ENCODE assay signal across 12 cellular contexts in the genomic region with DNA sequence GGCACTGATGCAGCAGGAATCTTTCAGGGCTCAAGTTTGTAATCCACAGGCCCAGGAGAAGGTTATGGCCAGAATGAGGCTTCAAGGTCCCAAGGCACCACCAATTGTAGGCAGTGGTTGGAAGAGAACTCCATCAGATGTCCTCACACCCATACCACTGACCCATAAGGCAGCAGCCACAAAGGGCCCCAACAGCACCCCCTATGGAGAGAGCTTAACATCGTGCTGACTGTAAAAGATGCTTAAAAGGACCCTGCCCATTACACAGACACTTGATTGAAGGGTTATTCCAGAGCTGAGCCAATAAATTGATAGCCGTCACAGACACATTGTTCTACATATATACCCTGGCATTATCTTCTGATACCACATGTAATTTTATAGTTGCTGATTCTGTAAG.
DNase-seq lines count a peak whose midpoint lies in the region; ATAC-seq and TF ChIP-seq lines count a peak whose summit lies in the region.
"Had no signal": no experiment of that assay in that cellular context is flagged by ENCODE, and none has a peak within 500 bp of the region (broad histone marks: within the 10 kb centered on the region; RNA-seq: fewer than 3 reads in every experiment).

No MANE protein-coding gene starts in this region.

- H3K4me1 ChIP-seq in PC-3 (ENCODE audit: insufficient read depth, low read length) (peaks cover 31% of the 10 kb centered on the region), hepatocyte (ENCODE audit: insufficient read depth) (peaks cover 20% of the 10 kb centered on the region)

- H3K4me1 Mint-ChIP-seq in immature natural killer cell, result no peaks in the 10 kb centered on the region

- ATAC-seq in PC-3 (no peak), HG02938 (IDR thresholded peaks at IDR 0.05; ENCODE audit: unreplicated experiment) (no peak)
- ATAC-seq: left ventricle myocardium superior had no signal

- H3K36me3 Mint-ChIP-seq in immature natural killer cell, result no peaks in the 10 kb centered on the region

- H3K9me2 ChIP-seq in PC-3 (replicated peaks; ENCODE audit: low read length) (no peaks in the 10 kb centered on the region), hepatocyte (replicated peaks; ENCODE audit: insufficient read depth) (no peaks in the 10 kb centered on the region)

- H3K4me3 ChIP-seq in PC-3 (ENCODE audit: low read length) (no peak overlapping the region), hepatocyte (no peak overlapping the region)

- no peaks in the 10 kb centered on the region for H3K9me3 ChIP-seq in PC-3 (ENCODE audit: low read length)
- H3K9me3 ChIP-seq in hepatocyte (ENCODE audit: low read depth), result no peaks in the 10 kb centered on the region

- H3K4me3 Mint-ChIP-seq in immature natural killer cell, result no peak overlapping the region

- H3K27me3 ChIP-seq in PC-3 (ENCODE audit: low read length) (no peaks in the 10 kb centered on the region), hepatocyte (no peaks in the 10 kb centered on the region)

- H3K27ac Mint-ChIP-seq in immature natural killer cell, result no peak overlapping the region

- no TSS peak for BruUV-seq in PC-3 (replicated peaks; lab: Mats Ljungman, UMichigan)

- H3K4me2 ChIP-seq in PC-3 (ENCODE audit: low read length) (no peak overlapping the region), hepatocyte (no peak overlapping the region)

- TF ChIP-seq CTCF in 22Rv1 (IDR thresholded peaks at IDR 0.05) (peak; percentile 44), GM12873 (IDR thresholded peaks at IDR 0.05; ENCODE audit: insufficient read depth, low read depth, low read length, missing control alignments) (peak; percentile 44), PC-3 (conservative IDR thresholded peaks at IDR 0.05; ENCODE audit: low read depth, low read length) (peak; percentile 37), hepatocyte (IDR thresholded peaks at IDR 0.05; ENCODE audit: poor library complexity) (peak; percentile 9)

- H3K36me3 ChIP-seq in PC-3 (ENCODE audit: low read depth, low read length) (0 out of 2 replicates have a peak, but pooled peaks cover 11% of the 10 kb centered on the region), hepatocyte (replicated peaks; ENCODE audit: insufficient read depth, low read depth) (no peaks in the 10 kb centered on the region)

- CTCF ChIA-PET in PC-3 (lab: Charles Lee), result no interaction called here

- H3K9me3 Mint-ChIP-seq in immature natural killer cell, result no peaks in the 10 kb centered on the region

- no peak for DNase-seq in PC-3
- no peak for DNase-seq in hepatocyte (ENCODE audit: low spot score)
- DNase-seq in immature natural killer cell, result no peak
- no peak for DNase-seq in NCI-H226
- DNase-seq in HCEC 1CT, result no peak
- DNase-seq: activated effector memory CD4-positive, alpha-beta T cell treated with anti-CD3 and anti-CD28 coated beads, Interleukin-2, amount 50 U/mL, for 16 hours; left ventricle myocardium superior; posterior cingulate gyrus; stimulated activated CD4-positive, alpha-beta T cell treated with anti-CD3 and anti-CD28 coated beads, Interleukin-4, amount 100 ng/mL, for 4 hours had no signal

- H3K27ac ChIP-seq in 22Rv1 (no peak overlapping the region), PC-3 (ENCODE audit: low read length) (no peak overlapping the region; the same call in 1 of the 2 replicates), hepatocyte (no peak overlapping the region)

- 89% methylated on average over 2 of the region's 2 CpGs for WGBS in hepatocyte (ENCODE audit: low lambda C conversion rate, missing lambda C conversion rate)

- H3K27me3 Mint-ChIP-seq in immature natural killer cell (ENCODE audit: low read depth in 3 of 3), result peaks cover 0 to 7% (median 3%) of the 10 kb centered on the region in 3 donors

- POLR2A ChIA-PET in PC-3 (lab: Charles Lee; ENCODE audit: unreplicated experiment), result no interaction called here

- intact Hi-C loops in PC-3 (cut with micrococcal nuclease), result loop anchor here (10.0 kb wide), 1 partner anchor 161 kb away; the partner anchor contains the start of gene SEPTIN11

- H3K79me2 ChIP-seq in PC-3 (ENCODE audit: low read length) (no peaks in the 10 kb centered on the region), hepatocyte (no peaks in the 10 kb centered on the region)

- no peak overlapping the region for H3K9ac ChIP-seq in PC-3 (ENCODE audit: low read length)

- H4K20me1 ChIP-seq in PC-3 (ENCODE audit: low read length) (no peaks in the 10 kb centered on the region), hepatocyte (ENCODE audit: insufficient read depth, poor library complexity, severe bottlenecking) (no peaks in the 10 kb centered on the region)

- H2AFZ ChIP-seq in PC-3 (ENCODE audit: low read length) (no peak overlapping the region), hepatocyte (no peak overlapping the region)

- no peaks in the 10 kb centered on the region for H3F3A ChIP-seq in PC-3 (ENCODE audit: low read length, unreplicated experiment)
